Comparison of ENCODE assay signal across 8 cellular contexts in genomic region chr3:141311170-141311495, GRCh38. TPM values are rescaled to one million over a fixed set of nuclear protein-coding genes. Genes with fewer than 3 reads are reported as not detected.
DNase-seq lines count a peak whose midpoint lies in the region; ATAC-seq and TF ChIP-seq lines count a peak whose summit lies in the region.

No MANE protein-coding gene starts in this region.

- H3K27ac ChIP-seq in heart left ventricle (peak overlapping the region in 11 of 12 donors; percentile 66 to 90 (median 81)), brain microvascular endothelial cell (peak overlapping the region; percentile 62), mesodermal cell (ENCODE audit: low read depth, low read length, severe bottlenecking) (no peak overlapping the region), vagina (peak overlapping the region; percentile 85)

- H3K4me3 ChIP-seq in heart left ventricle (peak overlapping the region; percentile 28 to 85 (median 70)), brain microvascular endothelial cell (ENCODE audit: low read depth, low read length) (peak overlapping the region; percentile 81), mesodermal cell (ENCODE audit: extremely low read depth, insufficient read depth, low read length, poor library complexity, severe bottlenecking) (peak overlapping the region; percentile 82), vagina (peak overlapping the region; percentile 58 to 60)

- DNase-seq in heart left ventricle (no peak), left ventricle myocardium superior (no peak), brain microvascular endothelial cell (no peak), vagina (ENCODE audit: extremely low spot score in 2 of 2) (no peak), OCI-M1 (lab: John Stamatoyannopoulos, UW) (no peak), NCI-H2196 treated with DMSO at 0.1 percent for 48 hours (lab: John Stamatoyannopoulos, UW; ENCODE audit: unreplicated experiment) (no peak), midbrain (lab: John Stamatoyannopoulos, UW) (no peak)

- H3K9me3 ChIP-seq in heart left ventricle, result no peaks in the 10 kb centered on the region
- no peaks in the 10 kb centered on the region for H3K9me3 ChIP-seq in mesodermal cell (ENCODE audit: control insufficient read depth, low read length)
- no peaks in the 10 kb centered on the region for H3K9me3 ChIP-seq in vagina

- TF ChIP-seq POLR2A in heart left ventricle (IDR thresholded peaks at IDR 0.05) (no peak), vagina (IDR thresholded peaks at IDR 0.05) (no peak)

- ATAC-seq in heart left ventricle (peak in 2 of 4 donors; percentile 0 to 17), left ventricle myocardium superior (no peak)

- in situ Hi-C loops in brain microvascular endothelial cell (cut with HindIII; ENCODE audit: low pct_ligation_motif_present, low sequenced_read_pairs), result no loop called here

- WGBS in heart left ventricle, 4 donors, result 9 to 27% (median 11%) methylated on average over 10 to 13 of the region's 13 CpGs
- 28 to 45% methylated on average over 8 to 13 of the region's 13 CpGs for whole genome bisulfite sequencing in mesodermal cell (ENCODE audit: insufficient coverage in 2 of 2), 2 experiments

- no peak for TF ChIP-seq CTCF in heart left ventricle (IDR thresholded peaks at IDR 0.05)
- TF ChIP-seq CTCF in brain microvascular endothelial cell (IDR thresholded peaks at IDR 0.05; ENCODE audit: low read depth, low read length, missing control alignments), result no peak
- TF ChIP-seq CTCF in vagina (IDR thresholded peaks at IDR 0.05), result no peak

- intact Hi-C loops in heart left ventricle (cut with DNase I), result loop anchor here in 8 of 10 donors (1.0 to 10.0 kb wide), 11 partner anchors 41 to 251 kb away; partner anchors contain the start of gene ZBTB38 (in 1 of the 8)
- intact Hi-C loops in left ventricle myocardium superior (cut with micrococcal nuclease), result loop anchor here (5.0 to 10.0 kb wide), 2 partner anchors 54 to 146 kb away; partner anchors contain the start of gene ZBTB38
- intact Hi-C loops in vagina (cut with DNase I), result loop anchor here (5.0 kb wide), 1 partner anchor 146 kb away; no protein-coding TSS in a partner anchor

- H3K4me1 ChIP-seq in heart left ventricle (peaks cover 0 to 29% (median 11%) of the 10 kb centered on the region in 12 donors), mesodermal cell (ENCODE audit: control insufficient read depth, insufficient read depth, low read length, poor library complexity, severe bottlenecking) (no peaks in the 10 kb centered on the region), vagina (peaks cover 14% of the 10 kb centered on the region)

- H3K36me3 ChIP-seq in heart left ventricle (no peaks in the 10 kb centered on the region), brain microvascular endothelial cell (replicated peaks) (no peaks in the 10 kb centered on the region), mesodermal cell (ENCODE audit: control insufficient read depth, insufficient read depth, low read length) (no peaks in the 10 kb centered on the region), vagina (no peaks in the 10 kb centered on the region)

- no peaks in the 10 kb centered on the region for H3K27me3 ChIP-seq in heart left ventricle
- H3K27me3 ChIP-seq in brain microvascular endothelial cell (replicated peaks), result no peaks in the 10 kb centered on the region
- no peaks in the 10 kb centered on the region for H3K27me3 ChIP-seq in vagina

RNA-seq across cellular contexts. Expression of gene ZBTB38, which starts 57.2 kb away (rescaled TPM):
- total RNA-seq in heart left ventricle (100 to 1,000 TPM in 7 of 9 donors, 10 to 100 TPM in 2; 97.5 to 189 (median 128) TPM), left ventricle myocardium superior (105 TPM), vagina (88.6 TPM)
- 10 to 100 TPM; 15.5 to 88.1 TPM for polyA plus RNA-seq in heart left ventricle
- polyA plus RNA-seq in mesodermal cell (2013, experiment 1 of 2), result 37.0 TPM
- polyA plus RNA-seq in mesodermal cell (2013, experiment 2 of 2), result 34.1 TPM
